8 cellular contexts compared by ENCODE assay signal in the genomic region with DNA sequence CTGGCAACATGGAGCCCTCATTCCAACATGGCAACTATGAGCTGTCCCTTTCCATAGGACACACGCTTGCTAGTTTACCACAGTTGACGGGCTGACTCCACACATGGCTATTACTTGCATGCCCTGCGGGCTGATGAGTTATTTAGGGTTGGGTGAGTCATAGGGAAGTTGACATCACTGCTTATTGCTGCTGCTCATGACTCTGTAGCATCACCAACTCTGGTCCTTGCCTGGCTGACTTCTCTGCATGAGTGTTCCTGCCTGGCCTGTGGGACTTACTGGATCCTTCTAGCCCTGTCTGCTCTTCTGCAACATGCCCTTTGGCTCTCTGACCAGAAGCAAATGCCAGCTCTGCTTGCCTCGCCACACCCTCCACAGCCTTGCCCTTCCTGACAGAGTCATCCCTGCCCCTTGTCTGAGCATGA.
DNase-seq lines count a peak whose midpoint lies in the region; ATAC-seq, FAIRE-seq and TF ChIP-seq lines count a peak whose summit lies in the region.

No MANE protein-coding gene starts in this region.

- no peak overlapping the region for H3K27ac Mint-ChIP-seq in CD8-positive, alpha-beta T cell

- H2BK5ac ChIP-seq in mesenchymal stem cell (ENCODE audit: low read depth, low read length, poor library complexity, severe bottlenecking): no peak overlapping the region

- 10% methylated on average over 4 of the region's 4 CpGs for WGBS in mesenchymal stem cell

- TF ChIP-seq RAD21 in Ishikawa (IDR thresholded peaks at IDR 0.05; ENCODE audit: low read depth): no peak

- peak; percentile 60 for FAIRE-seq in GM12892 (lab: Jason Lieb, UNC)

- peaks cover 46% of the 10 kb centered on the region for H3K36me3 Mint-ChIP-seq in CD8-positive, alpha-beta T cell

- no peak overlapping the region for H2BK120ac ChIP-seq in mesenchymal stem cell (ENCODE audit: low read depth, low read length)

- H3K4me1 Mint-ChIP-seq in CD8-positive, alpha-beta T cell (ENCODE audit: low read depth): no peaks in the 10 kb centered on the region

- H2AK5ac ChIP-seq in mesenchymal stem cell (ENCODE audit: low read length, severe bottlenecking): no peak overlapping the region

- peaks cover 36 to 55% of the 10 kb centered on the region in 2 donors for H3K36me3 ChIP-seq in ascending aorta
- H3K36me3 ChIP-seq in mesenchymal stem cell (ENCODE audit: control insufficient read depth in 1 of 2, insufficient read depth in 2 of 2, low read depth in 1 of 2, low read length in 2 of 2): peaks cover 17 to 60% of the 10 kb centered on the region in 2 experiments
- peaks cover under 1% of the 10 kb centered on the region for H3K36me3 ChIP-seq in CD8-positive, alpha-beta T cell (ENCODE audit: insufficient read depth, low read length)

- H2AFZ ChIP-seq in mesenchymal stem cell (ENCODE audit: low read depth, low read length): no peak overlapping the region

- CTCF ChIA-PET in CD8-positive, alpha-beta T cell (lab: Charles Lee): no interaction called here

- no peak overlapping the region for H3K4ac ChIP-seq in mesenchymal stem cell (ENCODE audit: low read depth in 1 of 2, low read length in 2 of 2)

- H3K9ac ChIP-seq in mesenchymal stem cell (ENCODE audit: low read length): peak overlapping the region; percentile 76

- intact Hi-C loops in ascending aorta (cut with DNase I): loop anchor here (10.0 kb wide), 1 partner anchor 1611 kb away; the partner anchor contains the start of gene TWF1
- intact Hi-C loops in CD8-positive, alpha-beta T cell (cut with DNase I, micrococcal nuclease): no loop called here

- H3K27me3 ChIP-seq in ascending aorta: no peaks in the 10 kb centered on the region
- H3K27me3 ChIP-seq in mesenchymal stem cell (ENCODE audit: control insufficient read depth in 1 of 2, insufficient read depth in 1 of 2, low read length in 2 of 2): no peaks in the 10 kb centered on the region
- no peaks in the 10 kb centered on the region for H3K27me3 ChIP-seq in CD8-positive, alpha-beta T cell (ENCODE audit: insufficient read depth, low read length)

- H3K79me1 ChIP-seq in mesenchymal stem cell (replicated peaks; ENCODE audit: low read length, poor library complexity, severe bottlenecking): peaks cover 9% of the 10 kb centered on the region

- H2BK12ac ChIP-seq in mesenchymal stem cell (ENCODE audit: low read length in 2 of 2): no peak overlapping the region

- H3K9me3 ChIP-seq in ascending aorta: no peaks in the 10 kb centered on the region
- H3K9me3 ChIP-seq in mesenchymal stem cell (ENCODE audit: control insufficient read depth, low read length): no peaks in the 10 kb centered on the region
- H3K9me3 ChIP-seq in CD8-positive, alpha-beta T cell (ENCODE audit: low read length): no peaks in the 10 kb centered on the region

- H3K27me3 Mint-ChIP-seq in CD8-positive, alpha-beta T cell (ENCODE audit: low read depth): no peaks in the 10 kb centered on the region

- no peak overlapping the region for H3K18ac ChIP-seq in mesenchymal stem cell (ENCODE audit: low read depth in 1 of 2, low read length in 2 of 2)

- DNase-seq in GM12892 (ENCODE audit: insufficient read length) (no peak), ascending aorta (ENCODE audit: low spot score in 2 of 2) (peak; percentile 66 to 91), mesenchymal stem cell (peak; percentile 99), NCI-H69 (lab: John Stamatoyannopoulos, UW) (no peak), HuH-7 (ENCODE audit: low spot score) (no peak)
- DNase-seq in CD8-positive, alpha-beta T cell: no peak

- no peak overlapping the region for H2BK15ac ChIP-seq in mesenchymal stem cell (ENCODE audit: low read depth, poor library complexity, severe bottlenecking)

- no peak for TF ChIP-seq EP300 in Ishikawa (IDR thresholded peaks at IDR 0.05; ENCODE audit: borderline replicate concordance)

- H3K4me3 Mint-ChIP-seq in CD8-positive, alpha-beta T cell: no peak overlapping the region

- H3K4me1 ChIP-seq in ascending aorta (peaks cover 0 to 7% of the 10 kb centered on the region in 2 donors), mesenchymal stem cell (ENCODE audit: control insufficient read depth, insufficient read depth, low read depth, low read length) (peaks cover 2% of the 10 kb centered on the region)
- H3K4me1 ChIP-seq in CD8-positive, alpha-beta T cell (ENCODE audit: insufficient read depth, low read length): no peaks in the 10 kb centered on the region

- H3K27ac ChIP-seq in ascending aorta: peak overlapping the region; percentile 69 to 79
- peak overlapping the region; percentile 17 for H3K27ac ChIP-seq in mesenchymal stem cell (ENCODE audit: low read length, poor library complexity, severe bottlenecking)
- H3K27ac ChIP-seq in CD8-positive, alpha-beta T cell (ENCODE audit: low read depth, low read length): no peak overlapping the region

- no peaks in the 10 kb centered on the region for H3K9me3 Mint-ChIP-seq in CD8-positive, alpha-beta T cell

- no peak overlapping the region for H3K23ac ChIP-seq in mesenchymal stem cell (ENCODE audit: low read length in 2 of 2)

- peak; percentile 98 for ATAC-seq in GM21786 (IDR thresholded peaks at IDR 0.05; ENCODE audit: unreplicated experiment)
- no peak for ATAC-seq in CD8-positive, alpha-beta T cell

- no peak for TF ChIP-seq POLR2A in GM12892 (IDR thresholded peaks at IDR 0.05; ENCODE audit: low read depth, low read length)

- H3K14ac ChIP-seq in mesenchymal stem cell (ENCODE audit: low read length in 2 of 2): no peak overlapping the region

- H3K4me3 ChIP-seq in ascending aorta (no peak overlapping the region), mesenchymal stem cell (ENCODE audit: insufficient read depth in 1 of 2, low read depth in 1 of 2, low read length in 2 of 2) (no peak overlapping the region)
- no peak overlapping the region for H3K4me3 ChIP-seq in CD8-positive, alpha-beta T cell (ENCODE audit: low read depth, low read length)

- H3K4me2 ChIP-seq in mesenchymal stem cell (ENCODE audit: low read length, poor library complexity, severe bottlenecking): no peak overlapping the region

- H4K8ac ChIP-seq in mesenchymal stem cell (ENCODE audit: low read length): no peak overlapping the region

- TF ChIP-seq CTCF in ascending aorta (IDR thresholded peaks at IDR 0.05): no peak
- TF ChIP-seq CTCF in CD8-positive, alpha-beta T cell (IDR thresholded peaks at IDR 0.05): no peak

- POLR2A ChIA-PET in CD8-positive, alpha-beta T cell (lab: Charles Lee): no interaction called here

- H4K91ac ChIP-seq in mesenchymal stem cell (ENCODE audit: low read length): no peak overlapping the region

TF ChIP-seq in Ishikawa, 13 proteins besides CTCF, POLR2A, EP300 and RAD21:
- no peak for TF ChIP-seq CEBPB (IDR thresholded peaks at IDR 0.05)
- 0 out of 2 replicates have a peak, but pooled peaks have one; percentile 7 for TF ChIP-seq YY1 (IDR thresholded peaks at IDR 0.05; ENCODE audit: low read depth)
TF ChIP-seq in Ishikawa: peak in this region for 1.

Comparison
In these comparisons a context has a peak if more than half of its experiments do, and no peak if none do; other contexts are left out.
1. DNase-seq: peak in ascending aorta (2 of 2) and mesenchymal stem cell (single experiment); none in GM12892 (single experiment), CD8-positive, alpha-beta T cell (0 of 7), NCI-H69 (single experiment) and HuH-7 (single experiment).